Comparison of ENCODE assay signal across 13 cellular contexts in the genomic region with DNA sequence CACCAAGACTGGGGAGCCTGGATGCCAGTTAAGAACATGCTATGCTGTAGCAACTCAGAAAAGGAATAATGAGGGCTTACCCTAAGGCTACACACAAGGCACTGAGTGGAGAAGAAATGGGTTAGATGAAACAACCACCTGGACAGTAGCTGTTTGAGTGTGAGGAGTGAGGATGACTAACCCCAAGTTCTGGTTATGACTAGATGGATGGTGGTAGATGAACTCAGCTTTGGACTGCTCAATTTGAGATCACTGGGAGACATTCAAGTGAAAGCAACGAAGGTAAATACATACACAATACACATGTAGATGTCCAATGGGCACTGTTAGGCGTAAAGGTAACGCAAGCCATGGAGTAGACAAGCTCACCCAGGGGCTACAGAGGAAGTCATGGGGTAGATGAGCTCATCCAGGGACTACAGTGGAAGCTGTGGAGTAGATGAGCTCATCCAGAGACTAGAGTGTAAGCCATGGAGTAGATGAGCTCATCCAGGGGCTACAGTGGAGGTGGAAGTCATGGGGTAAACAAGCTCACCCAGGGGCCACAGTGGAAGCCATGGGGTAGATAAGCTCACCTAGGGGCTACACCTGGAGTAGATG.
A peak's percentile ranks its signal among the peaks of the same experiment; 100 is the strongest.
DNase-seq lines count a peak whose midpoint lies in the region; ATAC-seq and TF ChIP-seq lines count a peak whose summit lies in the region.
"Had no signal": no experiment of that assay in that cellular context is flagged by ENCODE, and none has a peak within 500 bp of the region (broad histone marks: within the 10 kb centered on the region; RNA-seq: fewer than 3 reads in every experiment).

No MANE protein-coding gene starts in this region.

- peaks cover 20 to 23% of the 10 kb centered on the region in 2 donors for H3K9me3 Mint-ChIP-seq in stimulated activated naive B cell treated with anti-CD40 and anti-IgM and Interleukin-4, amounts not matched to agents 10 μg/mL and 1 μg/mL and 100 μg/mL, for 72 hours

- H3K79me2 ChIP-seq in mammary epithelial cell (ENCODE audit: insufficient read depth, low read length) (no peaks in the 10 kb centered on the region), Karpas-422 (ENCODE audit: low read length) (no peaks in the 10 kb centered on the region)

- H3K9me2 ChIP-seq in Karpas-422 (replicated peaks; ENCODE audit: insufficient read depth, low read length): no peaks in the 10 kb centered on the region

- ATAC-seq in HG02759 (IDR thresholded peaks at IDR 0.05; ENCODE audit: unreplicated experiment): peak; percentile 95
- ATAC-seq in stimulated activated naive B cell treated with anti-CD40 and anti-IgM and Interleukin-4, amounts not matched to agents 10 μg/mL and 1 μg/mL and 100 μg/mL, for 72 hours (replicated peaks): peak; percentile 34 to 82

- H3K4me1 Mint-ChIP-seq in stimulated activated naive B cell treated with anti-CD40 and anti-IgM and Interleukin-4, amounts not matched to agents 10 μg/mL and 1 μg/mL and 100 μg/mL, for 72 hours: peaks cover 0 to 1% of the 10 kb centered on the region in 2 donors

- H2BK15ac ChIP-seq in neuronal stem cell (ENCODE audit: low read length): no peak overlapping the region

- H3K36me3 Mint-ChIP-seq in stimulated activated naive B cell treated with anti-CD40 and anti-IgM and Interleukin-4, amounts not matched to agents 10 μg/mL and 1 μg/mL and 100 μg/mL, for 72 hours: peaks cover 24 to 31% of the 10 kb centered on the region in 2 donors

- no peak overlapping the region for H4K91ac ChIP-seq in neuronal stem cell (ENCODE audit: low read depth, low read length, poor library complexity)

- no peak overlapping the region for H3K18ac ChIP-seq in neuronal stem cell (ENCODE audit: low read length)

- no peaks in the 10 kb centered on the region for H3K4me1 ChIP-seq in mammary epithelial cell (ENCODE audit: insufficient read depth, low read length)
- H3K4me1 ChIP-seq in breast epithelium: no peaks in the 10 kb centered on the region
- no peaks in the 10 kb centered on the region for H3K4me1 ChIP-seq in neuronal stem cell (ENCODE audit: control insufficient read depth in 2 of 2, insufficient read depth in 1 of 2, low read depth in 1 of 2, low read length in 2 of 2)
- H3K4me1 ChIP-seq in Karpas-422 (ENCODE audit: low read length): peaks cover 9% of the 10 kb centered on the region
- H3K4me1 ChIP-seq: left ventricle myocardium inferior, suprapubic skin had no signal

- BruUV-seq in mammary epithelial cell (replicated peaks; lab: Mats Ljungman, UMichigan): no TSS peak

- H3K27me3 ChIP-seq in mammary epithelial cell (ENCODE audit: insufficient read depth, low read length) (no peaks in the 10 kb centered on the region), breast epithelium (no peaks in the 10 kb centered on the region), neuronal stem cell (ENCODE audit: control insufficient read depth in 3 of 3, insufficient read depth in 3 of 3, low read depth in 1 of 3, low read length in 3 of 3) (no peaks in the 10 kb centered on the region), Karpas-422 (ENCODE audit: low read length) (no peaks in the 10 kb centered on the region; the same call in 1 of the 2 replicates)
- H3K27me3 ChIP-seq: suprapubic skin had no signal

- H3K4me3 Mint-ChIP-seq in stimulated activated naive B cell treated with anti-CD40 and anti-IgM and Interleukin-4, amounts not matched to agents 10 μg/mL and 1 μg/mL and 100 μg/mL, for 72 hours: no peak overlapping the region

- H3K9ac ChIP-seq in mammary epithelial cell (ENCODE audit: insufficient read depth, low read length): no peak overlapping the region
- no peak overlapping the region for H3K9ac ChIP-seq in neuronal stem cell (ENCODE audit: low read depth, low read length, poor library complexity)
- H3K9ac ChIP-seq in Karpas-422 (ENCODE audit: low read length): no peak overlapping the region

- H3K4ac ChIP-seq in neuronal stem cell (ENCODE audit: low read length): no peak overlapping the region

- H4K8ac ChIP-seq in neuronal stem cell (ENCODE audit: low read depth, low read length): no peak overlapping the region

- 89% methylated on average over 3 of the region's 3 CpGs for WGBS in mammary epithelial cell (ENCODE audit: low coverage, missing lambda C conversion rate)
- no CpG with 5 or more reads among the region's 3 CpGs for WGBS in neuronal stem cell (ENCODE audit: extremely low coverage in 2 of 2, insufficient read length in 2 of 2, insufficient replicate concordance in 1 of 2), 2 donors

- CTCF ChIA-PET in mammary epithelial cell (lab: Charles Lee; ENCODE audit: low non-redundant PET): no interaction called here

- H3K36me3 ChIP-seq in mammary epithelial cell (ENCODE audit: insufficient read depth, low read length) (no peaks in the 10 kb centered on the region), breast epithelium (no peaks in the 10 kb centered on the region), neuronal stem cell (replicated peaks in 1 of 2; ENCODE audit: control insufficient read depth in 2 of 2, insufficient read depth in 2 of 2, low read length in 2 of 2) (peaks cover 0 to 3% of the 10 kb centered on the region in 2 donors), Karpas-422 (ENCODE audit: insufficient read depth, low read length) (no peaks in the 10 kb centered on the region)

- H3K4me2 ChIP-seq in mammary epithelial cell (ENCODE audit: insufficient read depth, low read depth, low read length): no peak overlapping the region
- H3K4me2 ChIP-seq in neuronal stem cell (ENCODE audit: insufficient read depth, low read length, poor library complexity, severe bottlenecking): no peak overlapping the region
- no peak overlapping the region for H3K4me2 ChIP-seq in Karpas-422 (ENCODE audit: low read depth, low read length, poor library complexity, severe bottlenecking)

- H4K20me1 ChIP-seq in mammary epithelial cell (ENCODE audit: insufficient read depth, low read length) (no peaks in the 10 kb centered on the region), Karpas-422 (ENCODE audit: insufficient read depth, low read depth, low read length) (no peaks in the 10 kb centered on the region)

- H3K27ac ChIP-seq in mammary epithelial cell (ENCODE audit: insufficient read depth, low read depth, low read length): no peak overlapping the region
- H3K27ac ChIP-seq in breast epithelium: no peak overlapping the region
- no peak overlapping the region for H3K27ac ChIP-seq in neuronal stem cell (replicated peaks; ENCODE audit: low read length)
- H3K27ac ChIP-seq in Karpas-422 (ENCODE audit: low read length): no peak overlapping the region
- H3K27ac ChIP-seq: left ventricle myocardium inferior, suprapubic skin had no signal

- no peak overlapping the region for H3K4me3 ChIP-seq in mammary epithelial cell (replicated peaks in 1 of 3; ENCODE audit: insufficient read depth in 1 of 3, low read depth in 2 of 3, low read length in 3 of 3)
- no peak overlapping the region for H3K4me3 ChIP-seq in breast epithelium
- H3K4me3 ChIP-seq in neuronal stem cell (ENCODE audit: low read length in 2 of 2): no peak overlapping the region
- no peak overlapping the region for H3K4me3 ChIP-seq in Karpas-422 (ENCODE audit: low read length)
- H3K4me3 ChIP-seq: left ventricle myocardium inferior, suprapubic skin had no signal

- no peak overlapping the region for H2BK120ac ChIP-seq in neuronal stem cell (ENCODE audit: low read depth, low read length)

- H3K14ac ChIP-seq in neuronal stem cell (ENCODE audit: low read length): no peak overlapping the region

- H2BK12ac ChIP-seq in neuronal stem cell (ENCODE audit: low read length): no peak overlapping the region

- H3K23ac ChIP-seq in neuronal stem cell (ENCODE audit: low read depth, low read length, poor library complexity): no peak overlapping the region

- TF ChIP-seq CTCF in mammary epithelial cell (conservative IDR thresholded peaks at IDR 0.05 in 1 of 2, IDR thresholded peaks at IDR 0.05 in 1 of 2; ENCODE audit: extremely low read depth in 1 of 2, insufficient read depth in 1 of 2, low read depth in 1 of 2, low read length in 2 of 2): no peak
- TF ChIP-seq CTCF in breast epithelium (IDR thresholded peaks at IDR 0.05): no peak

- no peak overlapping the region for H3K27ac Mint-ChIP-seq in stimulated activated naive B cell treated with anti-CD40 and anti-IgM and Interleukin-4, amounts not matched to agents 10 μg/mL and 1 μg/mL and 100 μg/mL, for 72 hours

- H2AFZ ChIP-seq in mammary epithelial cell (ENCODE audit: low read depth, low read length) (no peak overlapping the region), neuronal stem cell (ENCODE audit: low read length) (no peak overlapping the region), Karpas-422 (ENCODE audit: low read length) (no peak overlapping the region)

- in situ Hi-C loops in mammary epithelial cell (cut with MboI; ENCODE audit: low sequenced_read_pairs in 2 of 2): loop anchor here in 1 of 2 donors (25.0 kb wide), 1 partner anchor 561 kb away; no protein-coding TSS in a partner anchor

- H3K27me3 Mint-ChIP-seq in stimulated activated naive B cell treated with anti-CD40 and anti-IgM and Interleukin-4, amounts not matched to agents 10 μg/mL and 1 μg/mL and 100 μg/mL, for 72 hours: no peaks in the 10 kb centered on the region

- no peak overlapping the region for H2BK5ac ChIP-seq in neuronal stem cell (ENCODE audit: low read length)

- intact Hi-C loops in mammary epithelial cell (cut with micrococcal nuclease) (no loop called here), breast epithelium (cut with DNase I; ENCODE audit: low total_unique reads) (no loop called here)

- TF ChIP-seq POLR2A in breast epithelium (IDR thresholded peaks at IDR 0.05): no peak

- no peak overlapping the region for H2AK5ac ChIP-seq in neuronal stem cell (ENCODE audit: low read depth, low read length)

- dilution Hi-C loops in mammary epithelial cell (cut with HindIII; ENCODE audit: low sequenced_read_pairs): no loop called here

- DNase-seq in mammary epithelial cell (peak; percentile 60), breast epithelium (ENCODE audit: low spot score in 2 of 2) (no peak), OCI-M1 (lab: John Stamatoyannopoulos, UW) (peak; percentile 39), neuronal stem cell (ENCODE audit: low spot score) (no peak), Karpas-422 (no peak), mesenteric fat pad (ENCODE audit: low spot score) (no peak)
- no peak for DNase-seq in stimulated activated naive B cell treated with anti-CD40 and anti-IgM and Interleukin-4, amounts not matched to agents 10 μg/mL and 1 μg/mL and 100 μg/mL, for 72 hours
- DNase-seq: AML-193; effector CD8-positive, alpha-beta T cell; left ventricle myocardium inferior; RPMI8226 had no signal

- no peaks in the 10 kb centered on the region for H3K79me1 ChIP-seq in neuronal stem cell (ENCODE audit: low read depth, low read length)

- no peaks in the 10 kb centered on the region for H3K9me3 ChIP-seq in mammary epithelial cell (replicated peaks; ENCODE audit: insufficient read depth, low read length)
- H3K9me3 ChIP-seq in breast epithelium: peaks cover 7 to 16% of the 10 kb centered on the region in 2 donors
- H3K9me3 ChIP-seq in neuronal stem cell (replicated peaks in 1 of 2; ENCODE audit: control insufficient read depth in 2 of 2, insufficient read depth in 1 of 2, low read depth in 1 of 2, low read length in 2 of 2): peaks cover 0 to 9% of the 10 kb centered on the region in 2 donors
- no peaks in the 10 kb centered on the region for H3K9me3 ChIP-seq in Karpas-422 (ENCODE audit: low read length)

Comparison
In these comparisons a context has a peak if more than half of its experiments do, and no peak if none do; other contexts are left out.
1. DNase-seq: peak in mammary epithelial cell (single experiment) and OCI-M1 (single experiment); none in breast epithelium (0 of 2), stimulated activated naive B cell treated with anti-CD40 and anti-IgM and Interleukin-4, amounts not matched to agents 10 μg/mL and 1 μg/mL and 100 μg/mL, for 72 hours (single experiment), neuronal stem cell (single experiment), Karpas-422 (single experiment) and mesenteric fat pad (single experiment).